Comparison of ENCODE assay signal across 17 cellular contexts in genomic region chr11:17407575-17407974, GRCh38. TPM values are rescaled to one million over a fixed set of nuclear protein-coding genes. Genes with fewer than 3 reads are reported as not detected.
"Had no signal": no experiment of that assay in that cellular context is flagged by ENCODE, and none has a peak within 500 bp of the region (broad histone marks: within the 10 kb centered on the region; RNA-seq: fewer than 3 reads in every experiment).

No MANE protein-coding gene starts in this region.

- H3K36me3 Mint-ChIP-seq: activated naive CD4-positive, alpha-beta T cell treated with anti-CD3 and anti-CD28 coated beads, Interleukin-2, amount 10 ng/mL, durations not matched to agents 7 days and 5 days; naive B cell had no signal

- DNase-seq: activated CD4-positive, alpha-beta T cell treated with anti-CD3 and anti-CD28 coated beads, Interleukin-2, amount 50 U/mL, for 48 hours; activated naive CD4-positive, alpha-beta T cell treated with anti-CD3 and anti-CD28 coated beads, Interleukin-2, amount 10 ng/mL, durations not matched to agents 7 days and 5 days; left ventricle myocardium inferior; naive B cell; small intestine; stimulated activated CD4-positive, alpha-beta T cell treated with anti-CD3 and anti-CD28 coated beads, Interleukin-4, amount 100 ng/mL, for 4 hours; stimulated activated CD8-positive, alpha-beta memory T cell treated with anti-CD3 and anti-CD28 coated beads, Interleukin-4, amount 100 ng/mL, for 48 hours; stimulated activated naive CD8-positive, alpha-beta T cell treated with anti-CD3 and anti-CD28 coated beads, Interleukin-15, Interleukin-2, amounts not matched to agents 100 U/mL and 50 U/mL, for 24 hours; SW 1271 had no signal

- ATAC-seq: activated CD4-positive, CD25-positive, alpha-beta regulatory T cell treated with anti-CD3 and anti-CD28 coated beads, Interleukin-2, amount 50 U/mL, for 24 hours; esophagus mucosa; stimulated activated naive CD8-positive, alpha-beta T cell treated with anti-CD3 and anti-CD28 coated beads, Interleukin-15, Interleukin-2, amounts not matched to agents 100 U/mL and 50 U/mL, for 24 hours had no signal

- H3K27ac Mint-ChIP-seq: activated naive CD4-positive, alpha-beta T cell treated with anti-CD3 and anti-CD28 coated beads, Interleukin-2, amount 10 ng/mL, durations not matched to agents 7 days and 5 days had no signal

- H3K27me3 ChIP-seq: ascending aorta, hepatocyte, neutrophil, right atrium auricular region had no signal

- H3K4me3 Mint-ChIP-seq: activated naive CD4-positive, alpha-beta T cell treated with anti-CD3 and anti-CD28 coated beads, Interleukin-2, amount 10 ng/mL, durations not matched to agents 7 days and 5 days; T-helper 2 cell treated with Interferon-gamma antibody and Interleukin-4, amounts not matched to agents 5 μg/mL and 100 μg/mL, for 36 hours had no signal

- H3K9me3 Mint-ChIP-seq: activated naive CD4-positive, alpha-beta T cell treated with anti-CD3 and anti-CD28 coated beads, Interleukin-2, amount 10 ng/mL, durations not matched to agents 7 days and 5 days; T-helper 2 cell treated with Interferon-gamma antibody and Interleukin-4, amounts not matched to agents 5 μg/mL and 100 μg/mL, for 36 hours had no signal

- H3K27ac ChIP-seq: ascending aorta, hepatocyte, neutrophil, right atrium auricular region had no signal

- H3K4me1 Mint-ChIP-seq: naive B cell had no signal

RNA-seq across cellular contexts. Expression of gene KCNJ11, which starts 19.1 kb away (rescaled TPM):
- total RNA-seq: ascending aorta, glomerular endothelial cell had no signal
